Comparison of ENCODE assay signal across 23 cellular contexts in the genomic region with DNA sequence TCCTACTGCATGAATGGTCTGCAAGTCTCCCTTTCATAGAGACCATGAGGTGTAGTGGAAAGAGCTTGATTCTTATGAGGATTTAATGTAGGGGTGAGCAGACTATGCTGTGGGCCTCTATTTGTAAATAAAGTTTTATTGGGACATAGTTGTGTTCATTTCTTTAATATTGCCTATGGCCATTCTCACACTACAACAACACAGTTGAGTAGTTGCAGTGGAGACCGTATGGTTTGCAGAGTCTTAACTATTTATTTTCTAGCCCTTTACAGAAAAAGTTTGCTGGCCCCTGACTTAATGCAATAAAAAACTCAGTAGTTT.
DNase-seq lines count a peak whose midpoint lies in the region; ATAC-seq and TF ChIP-seq lines count a peak whose summit lies in the region.
"Had no signal": no experiment of that assay in that cellular context is flagged by ENCODE, and none has a peak within 500 bp of the region (broad histone marks: within the 10 kb centered on the region; RNA-seq: fewer than 3 reads in every experiment).

No MANE protein-coding gene starts in this region.

- H3K4me1 ChIP-seq in SK-N-SH (ENCODE audit: control insufficient read depth in 1 of 2, insufficient read depth in 2 of 2, low read depth in 1 of 2, low read length in 1 of 2) = peaks cover 0 to 10% of the 10 kb centered on the region in 2 experiments; a peak in 3 of 4 replicates
- peaks cover 45% of the 10 kb centered on the region for H3K4me1 ChIP-seq in PC-9 (replicated peaks; ENCODE audit: insufficient read depth)
- H3K4me1 ChIP-seq in smooth muscle cell (ENCODE audit: low read depth) = no peaks in the 10 kb centered on the region

- H3K4me3 Mint-ChIP-seq in chondrocyte (ENCODE audit: unreplicated experiment) = no peak overlapping the region
- no peak overlapping the region for H3K4me3 Mint-ChIP-seq in activated CD4-positive, alpha-beta memory T cell treated with anti-CD3 and anti-CD28 coated beads, Interleukin-2, amount 10 ng/mL, durations not matched to agents 7 days and 5 days
- H3K4me3 Mint-ChIP-seq in activated T-cell treated with anti-CD3 and anti-CD28 coated beads, Interleukin-2, amount 50 U/mL, for 4 hours = no peak overlapping the region
- H3K4me3 Mint-ChIP-seq: activated CD4-positive, alpha-beta memory T cell treated with anti-CD3 and anti-CD28 coated beads for 36 hours; activated naive CD4-positive, alpha-beta T cell treated with anti-CD3 and anti-CD28 coated beads, Interleukin-2, amount 10 ng/mL, durations not matched to agents 7 days and 5 days; activated T-helper 17 cell treated with anti-CD3 and anti-CD28 coated beads, Interleukin-2, amount 50 U/mL, for 72 hours; neural progenitor cell had no signal

- intact Hi-C loops in PC-9 (cut with micrococcal nuclease; ENCODE audit: unreplicated experiment) = loop anchor here (1.0 to 5.0 kb wide), 7 partner anchors 7 to 139 kb away; no protein-coding TSS in a partner anchor

- H3K4me1 Mint-ChIP-seq in chondrocyte (ENCODE audit: low read depth) = peaks cover 45% of the 10 kb centered on the region
- H3K4me1 Mint-ChIP-seq in activated CD4-positive, alpha-beta memory T cell treated with anti-CD3 and anti-CD28 coated beads, Interleukin-2, amount 10 ng/mL, durations not matched to agents 7 days and 5 days = no peaks in the 10 kb centered on the region
- peaks cover 12% of the 10 kb centered on the region for H3K4me1 Mint-ChIP-seq in activated T-cell treated with anti-CD3 and anti-CD28 coated beads, Interleukin-2, amount 50 U/mL, for 4 hours (ENCODE audit: low read depth)
- H3K4me1 Mint-ChIP-seq: activated naive CD4-positive, alpha-beta T cell treated with anti-CD3 and anti-CD28 coated beads, Interleukin-2, amount 10 ng/mL, durations not matched to agents 7 days and 5 days; activated T-helper 17 cell treated with anti-CD3 and anti-CD28 coated beads, Interleukin-2, amount 50 U/mL, for 72 hours had no signal

- H3K9me2 ChIP-seq in SK-N-SH (no peaks in the 10 kb centered on the region), PC-9 (ENCODE audit: insufficient read depth) (no peaks in the 10 kb centered on the region)

- BruUV-seq in PC-9 (replicated peaks; lab: Mats Ljungman, UMichigan) = no TSS peak

- H3K36me3 ChIP-seq in SK-N-SH (replicated peaks in 1 of 2; ENCODE audit: control insufficient read depth in 1 of 2, insufficient read depth in 2 of 2, low read length in 1 of 2) (peaks cover 13 to 32% of the 10 kb centered on the region in 2 experiments), PC-9 (ENCODE audit: low read depth) (peaks cover 26% of the 10 kb centered on the region; the same call in 1 of the 2 replicates), smooth muscle cell (ENCODE audit: low read depth) (no peaks in the 10 kb centered on the region)
- H3K36me3 ChIP-seq: neural progenitor cell had no signal

- WGBS in SK-N-SH (ENCODE audit: low lambda C conversion rate) = 88% methylated on average over 1 of the region's 1 CpG
- WGBS in smooth muscle cell (ENCODE audit: low lambda C conversion rate) = 96% methylated on average over 1 of the region's 1 CpG

- ATAC-seq in SK-N-SH treated with all-trans-retinoic acid at 6 μM for 48 hours (no peak; the same call in 1 of the 3 replicates), HG02970 (IDR thresholded peaks at IDR 0.05; ENCODE audit: low FRiP score, unreplicated experiment) (no peak)
- ATAC-seq in activated T-cell treated with anti-CD3 and anti-CD28 coated beads, Interleukin-2, amount 50 U/mL, for 4 hours = no peak
- ATAC-seq: activated T-helper 17 cell treated with anti-CD3 and anti-CD28 coated beads, Interleukin-2, amount 50 U/mL, for 72 hours; left cardiac atrium; stimulated activated naive CD8-positive, alpha-beta T cell treated with anti-CD3 and anti-CD28 coated beads, Interleukin-15, Interleukin-2, amounts not matched to agents 100 U/mL and 50 U/mL, for 24 hours had no signal

- H3K4me3 ChIP-seq in SK-N-SH (ENCODE audit: low read depth in 2 of 2, low read length in 1 of 2) = no peak overlapping the region
- peak overlapping the region; percentile 20; the same call in 1 of the 2 replicates for H3K4me3 ChIP-seq in PC-9
- no peak overlapping the region for H3K4me3 ChIP-seq in smooth muscle cell
- H3K4me3 ChIP-seq: neural progenitor cell had no signal

- H3K9me3 ChIP-seq in SK-N-SH (no peaks in the 10 kb centered on the region), PC-9 (ENCODE audit: insufficient read depth, low read depth) (no peaks in the 10 kb centered on the region), smooth muscle cell (replicated peaks; ENCODE audit: low read depth) (no peaks in the 10 kb centered on the region)

- CTCF ChIA-PET in SK-N-SH (lab: Yijun Ruan, JAX) (interaction anchor here (0.8 to 1.0 kb wide), 3 partner anchors 19 to 200 kb away, joined by 3 to 4 read pairs (median 3); no protein-coding TSS in a partner anchor), PC-9 (lab: Charles Lee) (no interaction called here)
- CTCF ChIA-PET in activated CD4-positive, alpha-beta memory T cell treated with anti-CD3 and anti-CD28 coated beads, Interleukin-2, amount 10 ng/mL, durations not matched to agents 7 days and 5 days (lab: Charles Lee) = interaction anchor here (1.2 kb wide), 1 partner anchor 16 kb away, joined by 3 read pairs; no protein-coding TSS in a partner anchor

- H3F3A ChIP-seq in SK-N-SH (replicated peaks; ENCODE audit: insufficient read depth) (no peaks in the 10 kb centered on the region), PC-9 (ENCODE audit: insufficient read depth, low read depth) (peaks cover 46% of the 10 kb centered on the region), smooth muscle cell (ENCODE audit: low read depth) (no peaks in the 10 kb centered on the region)

- H3K9ac ChIP-seq in SK-N-SH (no peak overlapping the region), smooth muscle cell (ENCODE audit: low read depth) (peak overlapping the region; percentile 21)
- H3K9ac ChIP-seq: KMS-11, neural progenitor cell had no signal

- H3K4me2 ChIP-seq in SK-N-SH (peak overlapping the region; percentile 16; the same call in 1 of the 2 replicates), PC-9 (peak overlapping the region; percentile 66), smooth muscle cell (no peak overlapping the region)
- H3K4me2 ChIP-seq: KMS-11, neural progenitor cell had no signal

- TF ChIP-seq RAD21 in SK-N-SH (IDR thresholded peaks at IDR 0.05; ENCODE audit: low read length) = no peak

- no peak for TF ChIP-seq EP300 in SK-N-SH (IDR thresholded peaks at IDR 0.05; ENCODE audit: borderline replicate concordance in 1 of 2, low read depth in 1 of 2, low read length in 1 of 2)

- POLR2A ChIA-PET in SK-N-SH (lab: Yijun Ruan, JAX) (no interaction called here), PC-9 (lab: Charles Lee; ENCODE audit: unreplicated experiment) (interaction anchor here (0.6 to 1.2 kb wide), 6 partner anchors 11 to 654 kb away, joined by 3 to 10 read pairs (median 4); a partner anchor contains a TSS)
- POLR2A ChIA-PET in activated CD4-positive, alpha-beta memory T cell treated with anti-CD3 and anti-CD28 coated beads, Interleukin-2, amount 10 ng/mL, durations not matched to agents 7 days and 5 days (lab: Charles Lee) = interaction anchor here (0.8 kb wide), 1 partner anchor 11 kb away, joined by 3 read pairs; no protein-coding TSS in a partner anchor

- TF ChIP-seq CTCF in SK-N-SH (IDR thresholded peaks at IDR 0.05) (no peak), PC-9 (conservative IDR thresholded peaks at IDR 0.05) (no peak), chondrocyte (IDR thresholded peaks at IDR 0.05) (no peak), smooth muscle cell (IDR thresholded peaks at IDR 0.05; ENCODE audit: borderline replicate concordance, insufficient read depth, poor library complexity, severe bottlenecking) (no peak)

- H3K79me2 ChIP-seq in SK-N-SH (ENCODE audit: insufficient read depth) = peaks cover 56% of the 10 kb centered on the region
- H3K79me2 ChIP-seq in PC-9 (ENCODE audit: low read depth) = peaks cover 92% of the 10 kb centered on the region
- H3K79me2 ChIP-seq in smooth muscle cell (ENCODE audit: low read depth) = peaks cover 32% of the 10 kb centered on the region

- H3K27ac Mint-ChIP-seq in chondrocyte (ENCODE audit: unreplicated experiment) = peak overlapping the region; percentile 42
- H3K27ac Mint-ChIP-seq in activated CD4-positive, alpha-beta memory T cell treated with anti-CD3 and anti-CD28 coated beads, Interleukin-2, amount 10 ng/mL, durations not matched to agents 7 days and 5 days = no peak overlapping the region
- H3K27ac Mint-ChIP-seq: activated CD4-positive, alpha-beta memory T cell treated with anti-CD3 and anti-CD28 coated beads for 36 hours; activated naive CD4-positive, alpha-beta T cell treated with anti-CD3 and anti-CD28 coated beads, Interleukin-2, amount 10 ng/mL, durations not matched to agents 7 days and 5 days; activated T-helper 17 cell treated with anti-CD3 and anti-CD28 coated beads, Interleukin-2, amount 50 U/mL, for 72 hours; neural progenitor cell had no signal

- H3K36me3 Mint-ChIP-seq in chondrocyte (ENCODE audit: low read depth) = no peaks in the 10 kb centered on the region
- no peaks in the 10 kb centered on the region for H3K36me3 Mint-ChIP-seq in activated CD4-positive, alpha-beta memory T cell treated with anti-CD3 and anti-CD28 coated beads, Interleukin-2, amount 10 ng/mL, durations not matched to agents 7 days and 5 days (ENCODE audit: low read depth)
- peaks cover 22% of the 10 kb centered on the region for H3K36me3 Mint-ChIP-seq in activated T-cell treated with anti-CD3 and anti-CD28 coated beads, Interleukin-2, amount 50 U/mL, for 4 hours (ENCODE audit: insufficient read depth)
- H3K36me3 Mint-ChIP-seq: activated CD4-positive, alpha-beta memory T cell treated with anti-CD3 and anti-CD28 coated beads for 36 hours had no signal

- no peaks in the 10 kb centered on the region for H3K27me3 Mint-ChIP-seq in chondrocyte (ENCODE audit: low read depth)
- H3K27me3 Mint-ChIP-seq in activated CD4-positive, alpha-beta memory T cell treated with anti-CD3 and anti-CD28 coated beads, Interleukin-2, amount 10 ng/mL, durations not matched to agents 7 days and 5 days = no peaks in the 10 kb centered on the region
- H3K27me3 Mint-ChIP-seq in activated T-cell treated with anti-CD3 and anti-CD28 coated beads, Interleukin-2, amount 50 U/mL, for 4 hours (ENCODE audit: low read depth) = no peaks in the 10 kb centered on the region
- H3K27me3 Mint-ChIP-seq: activated CD4-positive, alpha-beta memory T cell treated with anti-CD3 and anti-CD28 coated beads for 36 hours; activated naive CD4-positive, alpha-beta T cell treated with anti-CD3 and anti-CD28 coated beads, Interleukin-2, amount 10 ng/mL, durations not matched to agents 7 days and 5 days; activated T-helper 17 cell treated with anti-CD3 and anti-CD28 coated beads, Interleukin-2, amount 50 U/mL, for 72 hours had no signal

- H4K20me1 ChIP-seq in SK-N-SH (ENCODE audit: insufficient read depth) (peaks cover 32% of the 10 kb centered on the region), PC-9 (ENCODE audit: insufficient read depth) (peaks cover 3% of the 10 kb centered on the region; the same call in 1 of the 2 replicates), smooth muscle cell (ENCODE audit: low read depth) (peaks cover 62% of the 10 kb centered on the region)

- H3K27ac ChIP-seq in SK-N-SH (ENCODE audit: low read depth in 2 of 2, low read length in 1 of 2) = no peak overlapping the region; a peak in 2 of 4 replicates
- peak overlapping the region; percentile 82 for H3K27ac ChIP-seq in PC-9
- H3K27ac ChIP-seq in smooth muscle cell (ENCODE audit: low read depth) = peak overlapping the region; percentile 92
- H3K27ac ChIP-seq: 22Rv1, KMS-11, neural progenitor cell had no signal

- H2AFZ ChIP-seq in SK-N-SH (ENCODE audit: low read depth) = no peak overlapping the region
- H2AFZ ChIP-seq in PC-9 = no peak overlapping the region
- H2AFZ ChIP-seq in smooth muscle cell (ENCODE audit: low read depth) = no peak overlapping the region
- H2AFZ ChIP-seq: neural progenitor cell had no signal

- H3K27me3 ChIP-seq in SK-N-SH (ENCODE audit: insufficient read depth) (no peaks in the 10 kb centered on the region), PC-9 (ENCODE audit: insufficient read depth, low read depth) (no peaks in the 10 kb centered on the region), smooth muscle cell (ENCODE audit: low read depth) (no peaks in the 10 kb centered on the region)
- H3K27me3 ChIP-seq: neural progenitor cell had no signal

- DNase-seq in SK-N-SH = no peak
- no peak for DNase-seq in PC-9
- DNase-seq in chondrocyte (ENCODE audit: low spot score) = no peak
- no peak for DNase-seq in smooth muscle cell (lab: John Stamatoyannopoulos, UW; ENCODE audit: unreplicated experiment)
- no peak for DNase-seq in activated CD4-positive, alpha-beta memory T cell treated with anti-CD3 and anti-CD28 coated beads, Interleukin-2, amount 10 ng/mL, durations not matched to agents 7 days and 5 days
- no peak for DNase-seq in activated T-cell treated with anti-CD3 and anti-CD28 coated beads, Interleukin-2, amount 50 U/mL, for 4 hours
- DNase-seq: activated CD4-positive, alpha-beta memory T cell treated with anti-CD3 and anti-CD28 coated beads for 36 hours; activated CD4-positive, alpha-beta T cell treated with anti-CD3 and anti-CD28 coated beads for 1 hour; activated CD8-positive, alpha-beta memory T cell treated with anti-CD3 and anti-CD28 coated beads, Interleukin-2, amount 50 U/mL, for 48 hours; activated naive CD4-positive, alpha-beta T cell treated with anti-CD3 and anti-CD28 coated beads, Interleukin-2, amount 10 ng/mL, durations not matched to agents 7 days and 5 days; DND-41; hypothalamus; left cardiac atrium; NCI-H2029; RPMI8226; stimulated activated CD4-positive, alpha-beta T cell treated with anti-CD3 and anti-CD28 coated beads, Interleukin-1b, Interleukin-23, amount 100 ng/mL, for 48 hours; stimulated activated naive CD8-positive, alpha-beta T cell treated with anti-CD3 and anti-CD28 coated beads, Interleukin-15, Interleukin-2, amounts not matched to agents 100 U/mL and 50 U/mL, for 24 hours had no signal

- H3K9me3 Mint-ChIP-seq in chondrocyte (ENCODE audit: low read depth) = no peaks in the 10 kb centered on the region
- H3K9me3 Mint-ChIP-seq in activated CD4-positive, alpha-beta memory T cell treated with anti-CD3 and anti-CD28 coated beads, Interleukin-2, amount 10 ng/mL, durations not matched to agents 7 days and 5 days = no peaks in the 10 kb centered on the region
- no peaks in the 10 kb centered on the region for H3K9me3 Mint-ChIP-seq in activated T-cell treated with anti-CD3 and anti-CD28 coated beads, Interleukin-2, amount 50 U/mL, for 4 hours
- H3K9me3 Mint-ChIP-seq: activated CD4-positive, alpha-beta memory T cell treated with anti-CD3 and anti-CD28 coated beads for 36 hours; activated naive CD4-positive, alpha-beta T cell treated with anti-CD3 and anti-CD28 coated beads, Interleukin-2, amount 10 ng/mL, durations not matched to agents 7 days and 5 days; activated T-helper 17 cell treated with anti-CD3 and anti-CD28 coated beads, Interleukin-2, amount 50 U/mL, for 72 hours; neural progenitor cell had no signal

Comparison
In these comparisons a context has a peak if more than half of its experiments do, and no peak if none do; other contexts are left out.
1. H3K27ac ChIP-seq: peak in PC-9 (single experiment) and smooth muscle cell (single experiment); none in SK-N-SH (0 of 2).